18 cellular contexts compared by ENCODE assay signal in genomic region chr2:181125364-181125763, GRCh38.
DNase-seq lines count a peak whose midpoint lies in the region; ATAC-seq and TF ChIP-seq lines count a peak whose summit lies in the region.
"Had no signal": no experiment of that assay in that cellular context is flagged by ENCODE, and none has a peak within 500 bp of the region (broad histone marks: within the 10 kb centered on the region; RNA-seq: fewer than 3 reads in every experiment).

No MANE protein-coding gene starts in this region.

- peak overlapping the region; percentile 99 for H3K27ac Mint-ChIP-seq in CD8-positive, alpha-beta T cell
- H3K27ac Mint-ChIP-seq in activated naive CD4-positive, alpha-beta T cell treated with anti-CD3 and anti-CD28 coated beads, Interleukin-2, amount 50 U/mL, for 72 hours = peak overlapping the region; percentile 83 to 87
- H3K27ac Mint-ChIP-seq in naive thymus-derived CD8-positive, alpha-beta T cell = peak overlapping the region; percentile 96 to 100 (median 98)
- H3K27ac Mint-ChIP-seq: endodermal cell had no signal

- H3K9me3 ChIP-seq in CD8-positive, alpha-beta T cell (ENCODE audit: low read length) = no peaks in the 10 kb centered on the region
- H3K9me3 ChIP-seq in KOPT-K1 (ENCODE audit: insufficient read depth, low read length, poor library complexity, severe bottlenecking) = no peaks in the 10 kb centered on the region
- H3K9me3 ChIP-seq: BE2C, thoracic aorta had no signal

- H3K9me3 Mint-ChIP-seq in CD8-positive, alpha-beta T cell = peaks cover 11% of the 10 kb centered on the region
- H3K9me3 Mint-ChIP-seq in activated naive CD4-positive, alpha-beta T cell treated with anti-CD3 and anti-CD28 coated beads, Interleukin-2, amount 50 U/mL, for 72 hours = peaks cover 0 to 11% of the 10 kb centered on the region in 2 donors
- H3K9me3 Mint-ChIP-seq in naive thymus-derived CD8-positive, alpha-beta T cell = peaks cover 0 to 17% (median 7%) of the 10 kb centered on the region in 9 donors
- H3K9me3 Mint-ChIP-seq: endodermal cell had no signal

- POLR2A ChIA-PET in CD8-positive, alpha-beta T cell (lab: Charles Lee) = interaction anchor here (0.9 to 5.7 kb wide), 3 partner anchors 21 to 332 kb away, joined by 3 to 37 read pairs (median 3); partner anchors contain the start of gene ITGA4
- POLR2A ChIA-PET in naive thymus-derived CD8-positive, alpha-beta T cell (lab: Charles Lee) = interaction anchor here (0.6 to 5.6 kb wide), 13 partner anchors 8 to 334 kb away, joined by 3 to 62 read pairs (median 4); partner anchors contain the start of gene ITGA4

- no peaks in the 10 kb centered on the region for H3K27me3 Mint-ChIP-seq in CD8-positive, alpha-beta T cell (ENCODE audit: low read depth)
- H3K27me3 Mint-ChIP-seq in naive thymus-derived CD8-positive, alpha-beta T cell = no peaks in the 10 kb centered on the region

- TF ChIP-seq POLR2A in lower leg skin (IDR thresholded peaks at IDR 0.05) = no peak

- WGBS in lower leg skin, 2 donors = 88 to 97% methylated on average over 2 of the region's 2 CpGs

- peak overlapping the region; percentile 81 for H3K4me3 Mint-ChIP-seq in CD8-positive, alpha-beta T cell
- H3K4me3 Mint-ChIP-seq in naive thymus-derived CD8-positive, alpha-beta T cell = peak overlapping the region; percentile 60 to 91 (median 81)
- H3K4me3 Mint-ChIP-seq: endodermal cell had no signal

- ATAC-seq in CD8-positive, alpha-beta T cell = no peak
- no peak for ATAC-seq in activated naive CD4-positive, alpha-beta T cell treated with anti-CD3 and anti-CD28 coated beads, Interleukin-2, amount 50 U/mL, for 72 hours
- no peak for ATAC-seq in naive thymus-derived CD8-positive, alpha-beta T cell
- ATAC-seq: sciatic nerve had no signal

- peak overlapping the region; percentile 84 for H3K27ac ChIP-seq in CD8-positive, alpha-beta T cell (ENCODE audit: low read depth, low read length)
- peak overlapping the region; percentile 91 for H3K27ac ChIP-seq in KOPT-K1 (ENCODE audit: low read depth, low read length, poor library complexity, severe bottlenecking)
- H3K27ac ChIP-seq: thoracic aorta had no signal

- H3K27me3 ChIP-seq in CD8-positive, alpha-beta T cell (ENCODE audit: insufficient read depth, low read length) = no peaks in the 10 kb centered on the region
- H3K27me3 ChIP-seq: BE2C had no signal

- no peak for DNase-seq in CD8-positive, alpha-beta T cell
- no peak for DNase-seq in activated naive CD4-positive, alpha-beta T cell treated with anti-CD3 and anti-CD28 coated beads, Interleukin-2, amount 50 U/mL, for 72 hours (ENCODE audit: low spot score in 2 of 2)
- no peak for DNase-seq in naive thymus-derived CD8-positive, alpha-beta T cell
- no peak for DNase-seq in effector CD4-positive, alpha-beta T cell
- DNase-seq in D341Med (ENCODE audit: low spot score) = no peak
- DNase-seq in lower leg skin (ENCODE audit: low spot score in 2 of 2) = no peak
- DNase-seq: BE2C, caudate nucleus, endodermal cell, hypothalamus, kidney glomerular epithelial cell, midbrain, NCI-H2081 treated with DMSO at 0.1 percent for 48 hours, NCI-H510A treated with DMSO at 0.1 percent for 48 hours, T1000 had no signal

- H3K4me1 Mint-ChIP-seq in CD8-positive, alpha-beta T cell (ENCODE audit: low read depth) = peaks cover 80% of the 10 kb centered on the region
- peaks cover 26 to 80% (median 69%) of the 10 kb centered on the region in 4 donors for H3K4me1 Mint-ChIP-seq in naive thymus-derived CD8-positive, alpha-beta T cell
- H3K4me1 Mint-ChIP-seq: endodermal cell had no signal

- TF ChIP-seq CTCF in CD8-positive, alpha-beta T cell (IDR thresholded peaks at IDR 0.05) = no peak
- TF ChIP-seq CTCF in lower leg skin (IDR thresholded peaks at IDR 0.05) = no peak

- intact Hi-C loops in CD8-positive, alpha-beta T cell (cut with DNase I, micrococcal nuclease) = loop anchor here (1.0 to 2.0 kb wide), 2 partner anchors 17 kb away; no protein-coding TSS in a partner anchor
- intact Hi-C loops in lower leg skin (cut with DNase I; ENCODE audit: low total_unique reads) = no loop called here

- H3K4me1 ChIP-seq in CD8-positive, alpha-beta T cell (ENCODE audit: insufficient read depth, low read length) = peaks cover 71% of the 10 kb centered on the region
- H3K4me1 ChIP-seq: BE2C had no signal

- H3K36me3 Mint-ChIP-seq in CD8-positive, alpha-beta T cell = peaks cover 32% of the 10 kb centered on the region
- H3K36me3 Mint-ChIP-seq in activated naive CD4-positive, alpha-beta T cell treated with anti-CD3 and anti-CD28 coated beads, Interleukin-2, amount 50 U/mL, for 72 hours = peaks cover 5 to 18% of the 10 kb centered on the region in 2 donors
- H3K36me3 Mint-ChIP-seq in naive thymus-derived CD8-positive, alpha-beta T cell = peaks cover 2 to 28% (median 17%) of the 10 kb centered on the region in 3 donors

- peak overlapping the region; percentile 42 for H3K4me3 ChIP-seq in CD8-positive, alpha-beta T cell (ENCODE audit: low read depth, low read length)
- H3K4me3 ChIP-seq in lower leg skin (ENCODE audit: low read depth, poor library complexity, severe bottlenecking) = no peak overlapping the region
- H3K4me3 ChIP-seq: thoracic aorta had no signal

- no peaks in the 10 kb centered on the region for H3K36me3 ChIP-seq in CD8-positive, alpha-beta T cell (ENCODE audit: insufficient read depth, low read length)
- no peaks in the 10 kb centered on the region for H3K36me3 ChIP-seq in KOPT-K1 (ENCODE audit: insufficient read depth, low read length)
- H3K36me3 ChIP-seq: BE2C, thoracic aorta had no signal

- CTCF ChIA-PET in CD8-positive, alpha-beta T cell (lab: Charles Lee) = interaction anchor here (0.7 to 2.6 kb wide), 10 partner anchors 8 to 332 kb away, joined by 3 to 9 read pairs (median 6); partner anchors contain the start of gene ITGA4
